34 cellular contexts compared by ENCODE assay signal in the genomic region with DNA sequence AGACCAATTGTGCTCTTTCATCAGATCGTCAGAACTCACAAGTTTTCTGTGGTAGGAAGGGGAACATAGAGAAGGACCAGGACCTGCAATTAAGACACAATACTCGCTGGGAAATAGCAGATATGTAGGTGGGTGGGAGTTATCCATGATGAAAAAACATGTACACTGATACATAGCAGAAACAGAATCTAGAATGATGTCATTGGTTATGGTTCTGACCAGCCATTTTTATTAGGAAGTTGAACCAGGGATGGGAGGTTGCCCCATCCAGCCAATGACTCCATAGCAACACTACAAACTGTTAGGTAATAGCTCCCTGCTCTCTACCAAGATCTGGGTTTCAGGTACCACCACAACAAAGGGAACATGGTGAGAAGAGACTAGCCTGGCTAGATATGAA.
"Had no signal": no experiment of that assay in that cellular context is flagged by ENCODE, and none has a peak within 500 bp of the region (broad histone marks: within the 10 kb centered on the region; RNA-seq: fewer than 3 reads in every experiment).

No MANE protein-coding gene starts in this region.

- H3K4me1 ChIP-seq: adrenal gland, ascending aorta, body of pancreas, breast epithelium had no signal

- H3K27ac ChIP-seq: adrenal gland, ascending aorta, body of pancreas, brain microvascular endothelial cell, breast epithelium, cardiac muscle cell had no signal

- H3K4me3 ChIP-seq: adrenal gland, ascending aorta, body of pancreas, breast epithelium, cardiac muscle cell had no signal

- ATAC-seq: activated naive CD4-positive, alpha-beta T cell treated with anti-CD3 and anti-CD28 coated beads, Interleukin-2, amount 50 U/mL, for 72 hours; activated naive CD8-positive, alpha-beta T cell treated with anti-CD3 and anti-CD28 coated beads, Interleukin-2, amount 50 U/mL, for 24 hours; activated T-cell treated with anti-CD3 and anti-CD28 coated beads, Interleukin-2, amount 50 U/mL, for 4 hours; activated T-cell treated with anti-CD3 and anti-CD28 coated beads, Interleukin-2, amount 50 U/mL, for 72 hours; activated T-helper 17 cell treated with anti-CD3 and anti-CD28 coated beads, Interleukin-2, amount 50 U/mL, for 72 hours; body of pancreas had no signal

- H3K27me3 ChIP-seq: adrenal gland, ascending aorta, body of pancreas, brain microvascular endothelial cell, breast epithelium, cardiac muscle cell had no signal

- FAIRE-seq: astrocyte, bronchial epithelial cell had no signal

- H3K9me3 ChIP-seq: adrenal gland, ascending aorta, body of pancreas, breast epithelium had no signal

- H3K36me3 ChIP-seq: adrenal gland, ascending aorta, brain microvascular endothelial cell, breast epithelium, cardiac muscle cell had no signal

- DNase-seq: activated effector memory CD4-positive, alpha-beta T cell treated with anti-CD3 and anti-CD28 coated beads, Interleukin-2, amount 50 U/mL, for 16 hours; activated effector memory CD4-positive, alpha-beta T cell treated with Interleukin-2 at 50 U/mL for 16 hours; activated gamma-delta T cell; activated gamma-delta T cell treated with Interleukin-2 at 50 U/mL for 16 hours; activated naive CD4-positive, alpha-beta T cell; activated naive CD4-positive, alpha-beta T cell treated with anti-CD3 and anti-CD28 coated beads for 36 hours; activated naive CD4-positive, alpha-beta T cell treated with anti-CD3 and anti-CD28 coated beads, Interleukin-2, amount 10 ng/mL, durations not matched to agents 7 days and 5 days; activated naive CD4-positive, alpha-beta T cell treated with anti-CD3 and anti-CD28 coated beads, Interleukin-2, amount 50 U/mL, for 16 hours; activated naive CD4-positive, alpha-beta T cell treated with Interleukin-2 at 50 U/mL for 16 hours; activated naive CD8-positive, alpha-beta T cell treated with anti-CD3 and anti-CD28 coated beads for 36 hours; activated naive CD8-positive, alpha-beta T cell treated with anti-CD3 and anti-CD28 coated beads, Interleukin-2, amount 10 ng/mL, durations not matched to agents 7 days and 5 days; activated naive CD8-positive, alpha-beta T cell treated with anti-CD3 and anti-CD28 coated beads, Interleukin-2, amount 50 U/mL, for 24 hours; activated T-cell treated with anti-CD3 and anti-CD28 coated beads, Interleukin-2, amount 50 U/mL, for 1 hour; activated T-cell treated with anti-CD3 and anti-CD28 coated beads, Interleukin-2, amount 50 U/mL, for 24 hours; activated T-cell treated with anti-CD3 and anti-CD28 coated beads, Interleukin-2, amount 50 U/mL, for 4 hours; activated T-cell treated with anti-CD3 and anti-CD28 coated beads, Interleukin-2, amount 50 U/mL, for 48 hours; activated T-cell treated with anti-CD3 and anti-CD28 coated beads, Interleukin-2, amount 50 U/mL, for 72 hours; adrenal gland; amniotic stem cell; amygdala; anterior cingulate cortex; aorta; body of pancreas; brain microvascular endothelial cell; caudate nucleus; central memory CD4-positive, alpha-beta T cell; cerebellar nuclear complex had no signal
